8 cellular contexts compared by ENCODE assay signal in genomic region chr9:33523397-33524296, GRCh38. TPM values are rescaled to one million over a fixed set of nuclear protein-coding genes. Genes with fewer than 3 reads are reported as not detected.
DNase-seq lines count a peak whose midpoint lies in the region; ATAC-seq and TF ChIP-seq lines count a peak whose summit lies in the region.
"Not testable (repeated sequence)": the region's sequence is repeated elsewhere in the genome, so short reads cannot be mapped to it uniquely, and the experiment has no call there.

ANKRD18B (plus strand) TSS chr9:33524251; CDS start chr9:33524490, 239 bp downstream.

- 0% methylated on average over 26 of the region's 73 CpGs; no CpG with 5 or more reads in 1 of the 2 experiments for WGBS in IMR-90 (ENCODE audit: extremely low coverage in 2 of 2, insufficient read length in 1 of 2), 2 experiments
- WGBS in iPS DF 6.9 (ENCODE audit: insufficient coverage, insufficient read length), result no CpG with 5 or more reads among the region's 73 CpGs
- WGBS in thyroid gland, 2 donors, result 5 to 7% methylated on average over 3 to 17 of the region's 73 CpGs

- not testable (repeated sequence) for H3K9me1 ChIP-seq in IMR-90 (ENCODE audit: insufficient read depth, low read length)

- H3K27ac ChIP-seq in IMR-90 (ENCODE audit: insufficient read depth, low read length), result peak within 1 kb of the TSS; percentile 42
- H3K27ac ChIP-seq in iPS DF 6.9 (ENCODE audit: low read length); parathyroid adenoma; thyroid gland: not testable (repeated sequence)

- H3K4me2 ChIP-seq in IMR-90 (ENCODE audit: low read depth, low read length) (peak within 1 kb of the TSS; percentile 90), parathyroid adenoma (ENCODE audit: low read length) (peak within 1 kb of the TSS; percentile 76)

- DNase-seq in DMS53 (lab: John Stamatoyannopoulos, UW) (peak; percentile 89), IMR-90 (peak; percentile 69), NOMO-1 (lab: John Stamatoyannopoulos, UW; ENCODE audit: unreplicated experiment in 2 of 2) (peak; percentile 11 to 12), thyroid gland (peak; percentile 67 to 78)
- DNase-seq in activated CD4-positive, alpha-beta T cell treated with anti-CD3 and anti-CD28 coated beads, Interleukin-2, amount 50 U/mL, for 4 hours, result peak; percentile 28 to 36
- peak; percentile 22 for DNase-seq in central memory CD4-positive, alpha-beta T cell
- not testable (repeated sequence) for DNase-seq in iPS DF 6.9 (ENCODE audit: low read depth, low spot score)

- peak within 1 kb of the TSS; percentile 55 for H3K9ac ChIP-seq in IMR-90 (ENCODE audit: low read depth, low read length)
- not testable (repeated sequence) for H3K9ac ChIP-seq in parathyroid adenoma

- H2BK5ac ChIP-seq in IMR-90 (ENCODE audit: low read depth, low read length, poor library complexity, severe bottlenecking), result peak within 1 kb of the TSS; percentile 52

- intact Hi-C loops in IMR-90 (cut with micrococcal nuclease), result loop anchor here (5.0 kb wide), 2 partner anchors 99 to 199 kb away; no protein-coding TSS in a partner anchor
- intact Hi-C loops in thyroid gland (cut with DNase I), result not testable (repeated sequence)

- H3K4ac ChIP-seq in IMR-90 (ENCODE audit: low read depth, low read length), result peak within 1 kb of the TSS; percentile 60

- not testable (repeated sequence) for H3K36me3 ChIP-seq in IMR-90 (ENCODE audit: control insufficient read depth, insufficient read depth, low read length); iPS DF 6.9 (ENCODE audit: control insufficient read depth, insufficient read depth, low read length); parathyroid adenoma (ENCODE audit: control insufficient read depth, insufficient read depth, low read length); thyroid gland

- in situ Hi-C loops in IMR-90 (cut with MboI; ENCODE audit: low sequenced_read_pairs), result not testable (repeated sequence)

- not testable (repeated sequence) for H3K79me1 ChIP-seq in IMR-90 (ENCODE audit: low read depth in 1 of 2, low read length in 2 of 2)

- H2BK120ac ChIP-seq in IMR-90 (ENCODE audit: low read depth, low read length), result peak within 1 kb of the TSS; percentile 57; the same call in 1 of the 2 replicates

- not testable (repeated sequence) for H2AK5ac ChIP-seq in IMR-90 (ENCODE audit: low read depth, low read length)

- H4K5ac ChIP-seq in IMR-90 (ENCODE audit: low read depth, low read length), result not testable (repeated sequence)

- BruUV-seq in IMR-90 (replicated peaks; lab: Mats Ljungman, UMichigan), result not testable (repeated sequence)

- H3K27me3 ChIP-seq in IMR-90 (ENCODE audit: control insufficient read depth, insufficient read depth, low read length); iPS DF 6.9 (ENCODE audit: control insufficient read depth, insufficient read depth, low read length); parathyroid adenoma (ENCODE audit: control insufficient read depth, insufficient read depth, low read length); thyroid gland: not testable (repeated sequence)

- H2BK15ac ChIP-seq in IMR-90 (ENCODE audit: low read depth, low read length), result peak within 1 kb of the TSS; percentile 44

- H2BK20ac ChIP-seq in IMR-90 (ENCODE audit: low read depth, low read length), result 0 out of 2 replicates have a peak within 1 kb of the TSS, but pooled peaks have one; percentile 35

- not testable (repeated sequence) for TF ChIP-seq POLR2A in IMR-90 (IDR thresholded peaks at IDR 0.05; ENCODE audit: low read depth, low read length); thyroid gland (IDR thresholded peaks at IDR 0.05)

- H3K4me3 ChIP-seq in IMR-90 (ENCODE audit: insufficient read depth, low read depth, low read length), result peak within 1 kb of the TSS; percentile 93
- peak within 1 kb of the TSS; percentile 66; the same call in 1 of the 2 replicates for H3K4me3 ChIP-seq in iPS DF 6.9 (ENCODE audit: low read length)
- H3K4me3 ChIP-seq in parathyroid adenoma (ENCODE audit: low read depth, low read length), result peak within 1 kb of the TSS; percentile 46
- peak within 1 kb of the TSS in 2 of 3 donors; percentile 17 to 28 for H3K4me3 ChIP-seq in thyroid gland (replicated peaks in 1 of 3)

- H4K91ac ChIP-seq in IMR-90 (ENCODE audit: insufficient read depth, low read depth, low read length), result peak within 1 kb of the TSS; percentile 75

- CTCF ChIA-PET in IMR-90 (lab: Yijun Ruan, JAX), result interaction anchor here (0.7 to 1.3 kb wide), 3 partner anchors 25 to 155 kb away, joined by 3 to 4 read pairs (median 4); partner anchors contain the start of gene NOL6

- H3K18ac ChIP-seq in IMR-90 (ENCODE audit: low read depth, low read length), result not testable (repeated sequence)

- H3K14ac ChIP-seq in IMR-90 (replicated peaks; ENCODE audit: low read depth, low read length), result peak within 1 kb of the TSS; percentile 86

- peak within 1 kb of the TSS; percentile 81 for H2AK9ac ChIP-seq in IMR-90 (replicated peaks; ENCODE audit: low read depth, low read length, poor library complexity)

- dilution Hi-C loops in IMR-90 (cut with HindIII; ENCODE audit: low sequenced_read_pairs, unreplicated experiment), result not testable (repeated sequence)

- H3K23ac ChIP-seq in IMR-90 (ENCODE audit: low read depth, low read length), result peak within 1 kb of the TSS; percentile 92

- peak within 1 kb of the TSS; percentile 3 to 60; a peak in 2 of 4 replicates for H4K8ac ChIP-seq in IMR-90 (ENCODE audit: low read depth in 2 of 2, low read length in 2 of 2)

- POLR2A ChIA-PET in IMR-90 (lab: Charles Lee; ENCODE audit: unreplicated experiment), result interaction anchor here (0.6 kb wide), 1 partner anchor 40 kb away, joined by 4 read pairs; no protein-coding TSS in a partner anchor

- peak within 1 kb of the TSS; percentile 93 for H2AFZ ChIP-seq in IMR-90 (replicated peaks; ENCODE audit: low read length, poor library complexity)
- H2AFZ ChIP-seq in parathyroid adenoma, result peak within 1 kb of the TSS; percentile 53

- H4K20me1 ChIP-seq in IMR-90 (ENCODE audit: insufficient read depth, low read length), result not testable (repeated sequence)

- peak; percentile 27; the same call in 1 of the 2 replicates for TF ChIP-seq RAD21 in IMR-90 (IDR thresholded peaks at IDR 0.05; ENCODE audit: low read length)

- H3K4me1 ChIP-seq in IMR-90 (ENCODE audit: control insufficient read depth, insufficient read depth, low read length); iPS DF 6.9 (ENCODE audit: control insufficient read depth, insufficient read depth, low read length); parathyroid adenoma: not testable (repeated sequence)
- H3K4me1 ChIP-seq in thyroid gland, result peaks cover 0 to 14% of the 10 kb centered on the region in 2 donors

- not testable (repeated sequence) for H3K79me2 ChIP-seq in parathyroid adenoma

- not testable (repeated sequence) for H3K9me3 ChIP-seq in IMR-90 (ENCODE audit: control insufficient read depth, insufficient read depth, low read length); iPS DF 6.9 (ENCODE audit: control insufficient read depth, insufficient read depth, low read length); parathyroid adenoma (ENCODE audit: control insufficient read depth, low read length); thyroid gland

- H3K56ac ChIP-seq in IMR-90 (ENCODE audit: extremely low read depth, insufficient read depth, low read length), result 0 out of 2 replicates have a peak within 1 kb of the TSS, but pooled peaks have one; percentile 17

- TF ChIP-seq CTCF in IMR-90 (conservative IDR thresholded peaks at IDR 0.05; ENCODE audit: low read depth, low read length) (peak; percentile 34; the same call in 1 of the 2 replicates), thyroid gland (IDR thresholded peaks at IDR 0.05) (peak in 2 of 6 experiments; percentile 16 to 47)
- not testable (repeated sequence) for TF ChIP-seq CTCF in parathyroid adenoma (IDR thresholded peaks at IDR 0.05)

- ATAC-seq in IMR-90 (ENCODE audit: low read depth), result peak; percentile 97

TF ChIP-seq in IMR-90, 13 proteins besides CTCF, POLR2A, EP300 and RAD21:
- TF ChIP-seq MXI1 (IDR thresholded peaks at IDR 0.05; ENCODE audit: borderline replicate concordance, low read depth, low read length), result peak; percentile 55; the same call in 1 of the 2 replicates
- peak; percentile 14; the same call in 1 of the 2 replicates for TF ChIP-seq SMC3 (IDR thresholded peaks at IDR 0.05; ENCODE audit: low read depth, low read length)

RNA-seq across cellular contexts. Expression of gene ANKRD18B, which starts in this region (rescaled TPM):
- total RNA-seq in IMR-90 (2012; rRNA removed) (13.4 and 14.7 TPM in 2 replicates), thyroid gland (10 to 100 TPM in 1 of 4 donors, 1 to 10 TPM in 1, under 1 TPM in 2; 0.59 to 12.4 (median 1.5) TPM)
- polyA plus RNA-seq in IMR-90 (2012; rRNA removed), result 5.8 and 7.1 TPM in 2 replicates
- 1.8 and 2.0 TPM in 2 replicates for polyA plus RNA-seq in IMR-90 (2012; cell fraction: cytosol; rRNA removed)
- polyA plus RNA-seq in IMR-90 (2012; cell fraction: nucleus; rRNA removed; ENCODE audit: low replicate concordance), result 1.1 and 7.0 TPM in 2 replicates

Comparison
In these comparisons a context has a peak if more than half of its experiments do, and no peak if none do; other contexts are left out.
1. H3K4me3 ChIP-seq: peak in every context shown above with its lines; median percentile 93 in IMR-90; 66 in iPS DF 6.9; 46 in parathyroid adenoma; 22 in thyroid gland.